Comparison of ENCODE assay signal across 9 cellular contexts in the genomic region with DNA sequence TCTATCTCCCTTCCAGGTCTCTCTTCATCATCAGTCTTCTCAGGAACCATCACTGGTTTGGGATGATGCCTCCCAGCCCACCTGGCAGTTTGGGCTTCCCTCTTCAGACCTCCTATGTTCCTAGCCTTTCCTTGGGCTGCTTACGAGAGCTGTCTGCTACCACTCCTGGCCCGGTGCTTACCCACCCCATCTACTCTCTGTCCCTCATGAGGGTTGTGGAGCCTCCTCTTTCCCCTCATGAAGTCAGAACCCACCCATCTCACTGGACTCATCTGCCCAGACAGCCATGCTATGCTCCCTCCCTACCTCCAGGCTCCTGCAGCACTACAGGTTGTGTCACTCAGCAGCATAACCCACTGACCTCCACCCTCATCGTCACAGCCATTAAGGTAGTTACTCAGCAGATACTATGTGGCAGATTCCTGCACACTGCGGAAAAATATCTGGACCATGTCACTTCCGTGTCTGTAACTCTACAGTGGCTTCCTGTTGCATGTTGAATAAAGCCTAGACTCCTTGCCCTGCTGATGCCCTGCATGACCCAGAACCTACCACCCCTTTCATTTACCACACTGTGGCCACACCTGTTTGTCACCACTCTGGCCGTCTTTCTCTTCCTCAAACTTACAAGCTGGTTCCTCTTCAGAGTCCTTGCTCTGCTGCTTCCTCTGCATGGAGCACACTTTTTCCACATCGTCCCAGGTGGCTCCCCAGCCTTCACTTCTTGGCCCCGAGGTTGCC. TPM values are rescaled to one million over a fixed set of nuclear protein-coding genes. Genes with fewer than 3 reads are reported as not detected.
DNase-seq lines count a peak whose midpoint lies in the region; ATAC-seq and TF ChIP-seq lines count a peak whose summit lies in the region.
"Had no signal": no experiment of that assay in that cellular context is flagged by ENCODE, and none has a peak within 500 bp of the region (broad histone marks: within the 10 kb centered on the region; RNA-seq: fewer than 3 reads in every experiment).

No MANE protein-coding gene starts in this region.

- DNase-seq in GM23248 (no peak), NOMO-1 treated with DMSO at 0.1 percent for 48 hours (lab: John Stamatoyannopoulos, UW; ENCODE audit: unreplicated experiment) (peak; percentile 99), aorta (peak in 1 of 2 donors; percentile 40), RWPE1 (ENCODE audit: low spot score) (no peak), hepatic stellate cell (ENCODE audit: low spot score) (no peak), cerebellar cortex (ENCODE audit: low spot score) (no peak)
- peak in 2 of 3 experiments; percentile 44 to 50 for DNase-seq in effector memory CD8-positive, alpha-beta T cell

- no peak overlapping the region for H3K4me2 ChIP-seq in GM23248 (ENCODE audit: unreplicated experiment)

- H3K9me3 Mint-ChIP-seq in effector memory CD8-positive, alpha-beta T cell, result no peaks in the 10 kb centered on the region

- no peaks in the 10 kb centered on the region for H3K27me3 ChIP-seq in GM23248 (replicated peaks; ENCODE audit: insufficient read depth)
- no peaks in the 10 kb centered on the region for H3K27me3 ChIP-seq in aorta (ENCODE audit: control insufficient read depth in 1 of 2, insufficient read depth in 2 of 2, low read length in 1 of 2)

- no peak overlapping the region for H2AFZ ChIP-seq in GM23248

- peaks cover 33 to 46% of the 10 kb centered on the region in 2 donors for H3K4me1 Mint-ChIP-seq in effector memory CD8-positive, alpha-beta T cell (ENCODE audit: low read depth in 2 of 2)

- H3K4me3 Mint-ChIP-seq in effector memory CD8-positive, alpha-beta T cell, result peak overlapping the region; percentile 76 to 84

- H4K20me1 ChIP-seq in GM23248 (ENCODE audit: insufficient read depth), result 0 out of 2 replicates have a peak, but pooled peaks cover 3% of the 10 kb centered on the region

- in situ Hi-C loops in GM23248 (cut with MboI), result no loop called here

- no peaks in the 10 kb centered on the region; the same call in 1 of the 2 replicates for H3F3A ChIP-seq in GM23248 (ENCODE audit: insufficient read depth)

- ATAC-seq in GM18502 (IDR thresholded peaks at IDR 0.05; ENCODE audit: poor library complexity, unreplicated experiment), result peak; percentile 70
- peak; percentile 78 for ATAC-seq in effector memory CD8-positive, alpha-beta T cell (replicated peaks)
- ATAC-seq in aorta (ENCODE audit: low FRiP score), result peak; percentile 40

- 83 to 86% methylated on average over 8 of the region's 8 CpGs for WGBS in GM23248 (ENCODE audit: low coverage in 1 of 2, low lambda C conversion rate in 2 of 2, missing lambda C conversion rate in 2 of 2), 2 experiments
- 81 to 83% methylated on average over 8 of the region's 8 CpGs for WGBS in aorta, 2 donors

- no peak overlapping the region for H3K4me3 ChIP-seq in GM23248
- H3K4me3 ChIP-seq in aorta (ENCODE audit: low read length in 2 of 2), result no peak overlapping the region

- no peak for TF ChIP-seq CTCF in RWPE1 (conservative IDR thresholded peaks at IDR 0.05; ENCODE audit: low read depth)

- H3K27me3 Mint-ChIP-seq in effector memory CD8-positive, alpha-beta T cell, result no peaks in the 10 kb centered on the region

- H3K9me3 ChIP-seq in GM23248 (ENCODE audit: low read depth) (no peaks in the 10 kb centered on the region), aorta (ENCODE audit: control insufficient read depth, low read length) (no peaks in the 10 kb centered on the region)

- POLR2A ChIA-PET in RWPE1 (lab: Yijun Ruan, JAX; ENCODE audit: low non-redundant PET), result no interaction called here

- CTCF ChIA-PET in RWPE1 (lab: Yijun Ruan, JAX), result no interaction called here

- H3K27ac Mint-ChIP-seq in effector memory CD8-positive, alpha-beta T cell, result peak overlapping the region; percentile 93 to 94

- H3K4me1 ChIP-seq in GM23248 (ENCODE audit: insufficient read depth) (no peaks in the 10 kb centered on the region), aorta (ENCODE audit: control insufficient read depth in 1 of 2, insufficient read depth in 2 of 2, low read length in 2 of 2) (no peaks in the 10 kb centered on the region)

- peaks cover 33% of the 10 kb centered on the region for H3K36me3 Mint-ChIP-seq in effector memory CD8-positive, alpha-beta T cell (ENCODE audit: insufficient read depth)

- H3K9ac ChIP-seq in GM23248, result peak overlapping the region; percentile 88; the same call in 1 of the 2 replicates

- peaks cover 70% of the 10 kb centered on the region for H3K79me2 ChIP-seq in GM23248 (ENCODE audit: insufficient read depth)

- H3K9me2 ChIP-seq in GM23248 (ENCODE audit: insufficient read depth), result no peaks in the 10 kb centered on the region

- H3K27ac ChIP-seq in GM23248 (no peak overlapping the region), aorta (ENCODE audit: low read depth in 1 of 2, low read length in 2 of 2) (no peak overlapping the region), RWPE1 (no peak overlapping the region)

- H3K36me3 ChIP-seq in GM23248 (ENCODE audit: low read depth) (peaks cover 9% of the 10 kb centered on the region; the same call in 1 of the 2 replicates), aorta (ENCODE audit: control insufficient read depth in 1 of 2, insufficient read depth in 2 of 2, low read length in 1 of 2) (peaks cover 0 to 4% of the 10 kb centered on the region in 2 donors)

- intact Hi-C loops in aorta (cut with DNase I), result loop anchor here in 1 of 2 donors (10.0 kb wide), 1 partner anchor 448 kb away; a partner anchor contains a TSS

RNA-seq across cellular contexts. Expression of a gene that starts 2.0 kb away (rescaled TPM):
- 175 and 196 TPM in 2 replicates for total RNA-seq in GM23248 (2014; rRNA removed; shearing (Covaris generic))
- polyA plus RNA-seq in GM23248 (2016; fragmentation: Nextera tagmentation; extraction: Ambion mirVana) (145 and 163 TPM in 2 replicates), aorta (10 to 100 TPM; 80.1 to 91.6 TPM)
- 100 to 1,000 TPM in 1 of 2 donors, 10 to 100 TPM in 1; 96.1 to 105 TPM for total RNA-seq in aorta

RNA-seq across cellular contexts. Expression of a gene that starts 18.9 kb away (rescaled TPM):
- not detected in 2 replicates for total RNA-seq in GM23248 (2014; rRNA removed; shearing (Covaris generic))
- polyA plus RNA-seq in GM23248 (2016; fragmentation: Nextera tagmentation; extraction: Ambion mirVana), result not detected in 2 replicates
- 1 to 10 TPM; 4.1 to 4.8 TPM for total RNA-seq in aorta
- polyA plus RNA-seq in aorta, result 1 to 10 TPM; 8.0 to 9.5 TPM
- total RNA-seq: LHCN-M2 had no signal

RNA-seq across cellular contexts. Expression of a gene that starts 35.8 kb away (rescaled TPM):
- 13.9 and 20.3 TPM in 2 replicates for total RNA-seq in GM23248 (2014; rRNA removed; shearing (Covaris generic))
- polyA plus RNA-seq in GM23248 (2016; fragmentation: Nextera tagmentation; extraction: Ambion mirVana) (10.7 and 12.9 TPM in 2 replicates), aorta (10 to 100 TPM in 1 of 2 donors, 1 to 10 TPM in 1; 8.4 to 35.6 TPM)
- 10 to 100 TPM; 27.6 to 35.7 TPM for total RNA-seq in aorta

RNA-seq across cellular contexts. Expression of a gene that starts 48.8 kb away (rescaled TPM):
- not detected in 2 replicates for total RNA-seq in GM23248 (2014; rRNA removed; shearing (Covaris generic))
- polyA plus RNA-seq in GM23248 (2016; fragmentation: Nextera tagmentation; extraction: Ambion mirVana) (0.28 and 0.60 TPM in 2 replicates), aorta (under 1 TPM in 1 of 2 donors, not detected in 1; 0.05 TPM)
- not detected for total RNA-seq in aorta
- total RNA-seq: LHCN-M2 had no signal

RNA-seq across cellular contexts. Expression of a gene that starts 57.7 kb away (rescaled TPM):
- total RNA-seq in GM23248 (2014; rRNA removed; shearing (Covaris generic)), result 53.0 and 63.2 TPM in 2 replicates
- polyA plus RNA-seq in GM23248 (2016; fragmentation: Nextera tagmentation; extraction: Ambion mirVana), result 46.6 and 47.0 TPM in 2 replicates
- total RNA-seq in aorta, result 1,000 to 10,000 TPM in 1 of 2 donors, 100 to 1,000 TPM in 1; 856 to 1,098 TPM
- 1,000 to 10,000 TPM in 1 of 2 donors, 100 to 1,000 TPM in 1; 293 to 2,243 TPM for polyA plus RNA-seq in aorta
- total RNA-seq: LHCN-M2 had no signal

Comparison
In these comparisons a context has a peak if more than half of its experiments do, and no peak if none do; other contexts are left out.
1. DNase-seq: peak in NOMO-1 treated with DMSO at 0.1 percent for 48 hours (single experiment) and effector memory CD8-positive, alpha-beta T cell (2 of 3); none in GM23248 (single experiment), RWPE1 (single experiment), hepatic stellate cell (single experiment) and cerebellar cortex (single experiment).
2. Peak in every context shown above with its lines, with median percentiles within 50 percentile points of each other: ATAC-seq.